Comparison of ENCODE assay signal across 19 cellular contexts in the genomic region with DNA sequence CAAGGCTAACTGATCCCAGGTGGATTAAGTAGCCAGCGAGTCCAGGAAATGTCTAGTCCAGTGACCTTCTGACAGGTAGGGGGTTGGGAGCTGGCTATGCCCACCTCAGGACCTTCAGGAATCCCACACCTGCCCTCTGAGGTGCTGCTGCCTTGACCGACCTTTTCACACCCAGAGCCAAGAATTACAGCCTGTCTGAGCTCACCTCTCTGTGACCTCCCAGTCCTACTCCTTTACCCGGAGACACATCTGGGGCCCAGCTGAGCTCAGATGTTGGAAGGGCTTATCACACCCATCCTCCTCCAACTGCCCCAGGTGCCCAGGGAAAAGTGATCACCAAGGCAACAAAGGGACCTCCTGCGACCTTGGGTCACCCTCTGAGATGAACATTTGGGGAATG.
"Had no signal": no experiment of that assay in that cellular context is flagged by ENCODE, and none has a peak within 500 bp of the region (broad histone marks: within the 10 kb centered on the region; RNA-seq: fewer than 3 reads in every experiment).

No MANE protein-coding gene starts in this region.

- H3K27ac ChIP-seq: gastrocnemius medialis, parathyroid adenoma, right atrium auricular region, thoracic aorta, vagina had no signal

- H3K9me3 Mint-ChIP-seq: memory B cell; natural killer cell treated with Interleukin-12 subunit alpha and Interleukin-12 subunit beta and Interleukin-15 and Interleukin-18, amount 100 ng/mL, for 72 hours; stimulated activated effector memory CD8-positive, alpha-beta T cell treated with anti-CD3 and anti-CD28 coated beads, Interleukin-12 subunit alpha, Interleukin-12 subunit beta, amount 100 ng/mL, for 72 hours had no signal

- DNase-seq: cortex of kidney; effector memory CD8-positive, alpha-beta T cell; gastrocnemius medialis; head of caudate nucleus; naive B cell; occipital lobe; stimulated activated CD4-positive, alpha-beta T cell treated with anti-CD3 and anti-CD28 coated beads, Interleukin-2, amount 100 ng/mL, for 24 hours; stimulated activated CD4-positive, alpha-beta T cell treated with anti-CD3 and anti-CD28 coated beads, Interleukin-4, amount 100 ng/mL, for 24 hours; stimulated activated naive CD4-positive, alpha-beta T cell treated with Interleukin-2 at 50 U/mL for 16 hours; trophoblast cell had no signal

- H3K4me3 ChIP-seq: gastrocnemius medialis, lung, right atrium auricular region, thoracic aorta, vagina had no signal

- H3K9me3 ChIP-seq: gastrocnemius medialis, thoracic aorta, vagina had no signal

- H3K27me3 ChIP-seq: gastrocnemius medialis, right atrium auricular region, vagina had no signal

- H3K36me3 Mint-ChIP-seq: memory B cell; natural killer cell treated with Interleukin-12 subunit alpha and Interleukin-12 subunit beta and Interleukin-15 and Interleukin-18, amount 100 ng/mL, for 72 hours; stimulated activated effector memory CD8-positive, alpha-beta T cell treated with anti-CD3 and anti-CD28 coated beads, Interleukin-12 subunit alpha, Interleukin-12 subunit beta, amount 100 ng/mL, for 72 hours had no signal

- H3K27ac Mint-ChIP-seq: effector memory CD8-positive, alpha-beta T cell; memory B cell; naive B cell; natural killer cell treated with Interleukin-12 subunit alpha and Interleukin-12 subunit beta and Interleukin-15 and Interleukin-18, amount 100 ng/mL, for 72 hours; progenitor cell of endocrine pancreas; stimulated activated effector memory CD8-positive, alpha-beta T cell treated with anti-CD3 and anti-CD28 coated beads, Interleukin-12 subunit alpha, Interleukin-12 subunit beta, amount 100 ng/mL, for 72 hours had no signal

- H3K4me1 Mint-ChIP-seq: memory B cell; naive B cell; stimulated activated effector memory CD8-positive, alpha-beta T cell treated with anti-CD3 and anti-CD28 coated beads, Interleukin-12 subunit alpha, Interleukin-12 subunit beta, amount 100 ng/mL, for 72 hours had no signal

- H3K36me3 ChIP-seq: gastrocnemius medialis, right atrium auricular region, thoracic aorta, vagina had no signal

- H3K4me3 Mint-ChIP-seq: effector memory CD8-positive, alpha-beta T cell; memory B cell; naive B cell; natural killer cell treated with Interleukin-12 subunit alpha and Interleukin-12 subunit beta and Interleukin-15 and Interleukin-18, amount 100 ng/mL, for 72 hours; stimulated activated effector memory CD8-positive, alpha-beta T cell treated with anti-CD3 and anti-CD28 coated beads, Interleukin-12 subunit alpha, Interleukin-12 subunit beta, amount 100 ng/mL, for 72 hours had no signal

- H3K27me3 Mint-ChIP-seq: progenitor cell of endocrine pancreas had no signal

- H3K9ac ChIP-seq: parathyroid adenoma had no signal
